25 cellular contexts compared by ENCODE assay signal in the genomic region with DNA sequence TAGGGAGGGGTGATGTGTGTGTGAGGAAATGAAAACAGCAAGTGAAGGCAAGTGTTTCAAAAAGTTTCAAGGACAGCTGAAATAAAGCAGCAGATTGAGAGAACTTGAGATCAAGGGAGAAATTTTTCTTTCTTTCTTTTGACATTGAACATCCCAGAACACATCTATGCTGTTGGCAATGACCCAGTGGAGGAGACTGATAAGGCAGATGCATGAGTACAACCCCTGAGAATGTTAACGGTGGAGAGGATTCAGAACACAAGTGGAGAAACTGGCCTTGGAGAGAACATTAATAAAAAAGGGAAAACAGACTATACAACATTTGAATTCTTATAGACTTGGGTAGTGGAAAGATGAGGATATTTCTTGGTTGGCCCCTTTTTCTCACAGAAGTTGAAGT. TPM values are rescaled to one million over a fixed set of nuclear protein-coding genes. Genes with fewer than 3 reads are reported as not detected.
DNase-seq lines count a peak whose midpoint lies in the region; ATAC-seq and TF ChIP-seq lines count a peak whose summit lies in the region.
"Had no signal": no experiment of that assay in that cellular context is flagged by ENCODE, and none has a peak within 500 bp of the region (broad histone marks: within the 10 kb centered on the region; RNA-seq: fewer than 3 reads in every experiment).

No MANE protein-coding gene starts in this region.

- no peak for ATAC-seq in activated T-helper 17 cell treated with anti-CD3 and anti-CD28 coated beads, Interleukin-2, amount 50 U/mL, for 72 hours (replicated peaks)
- no peak for ATAC-seq in stimulated activated naive B cell treated with anti-CD40 and anti-IgM and Interleukin-4, amounts not matched to agents 10 μg/mL and 1 μg/mL and 100 μg/mL, for 72 hours (replicated peaks)
- ATAC-seq: stimulated activated effector memory CD8-positive, alpha-beta T cell treated with anti-CD3 and anti-CD28 coated beads, Interleukin-12 subunit alpha, Interleukin-12 subunit beta, amount 100 ng/mL, for 72 hours had no signal

- H3K4me3 Mint-ChIP-seq in activated naive CD4-positive, alpha-beta T cell treated with anti-CD3 and anti-CD28 coated beads, Interleukin-2, amount 50 U/mL, for 24 hours, result peak overlapping the region; percentile 98
- peak overlapping the region; percentile 95 for H3K4me3 Mint-ChIP-seq in activated T-helper 17 cell treated with anti-CD3 and anti-CD28 coated beads, Interleukin-2, amount 50 U/mL, for 72 hours
- H3K4me3 Mint-ChIP-seq in stimulated activated naive B cell treated with anti-CD40 and anti-IgM and Interleukin-4, amounts not matched to agents 10 μg/mL and 1 μg/mL and 100 μg/mL, for 72 hours, result no peak overlapping the region
- H3K4me3 Mint-ChIP-seq: CD14-positive monocyte had no signal

- intact Hi-C loops in thyroid gland (cut with DNase I), result no loop called here

- no peaks in the 10 kb centered on the region for H3K9me3 ChIP-seq in BE2C
- H3K9me3 ChIP-seq in thyroid gland, result no peaks in the 10 kb centered on the region
- H3K9me3 ChIP-seq: neutrophil, suprapubic skin, vagina had no signal

- TF ChIP-seq POLR2A in thyroid gland (IDR thresholded peaks at IDR 0.05), result no peak

- peaks cover 78% of the 10 kb centered on the region for H3K4me1 Mint-ChIP-seq in activated naive CD4-positive, alpha-beta T cell treated with anti-CD3 and anti-CD28 coated beads, Interleukin-2, amount 50 U/mL, for 24 hours
- H3K4me1 Mint-ChIP-seq in activated T-helper 17 cell treated with anti-CD3 and anti-CD28 coated beads, Interleukin-2, amount 50 U/mL, for 72 hours, result peaks cover 30% of the 10 kb centered on the region
- peaks cover 32 to 37% of the 10 kb centered on the region in 2 donors for H3K4me1 Mint-ChIP-seq in stimulated activated naive B cell treated with anti-CD40 and anti-IgM and Interleukin-4, amounts not matched to agents 10 μg/mL and 1 μg/mL and 100 μg/mL, for 72 hours

- H3K27me3 ChIP-seq in BE2C, result no peaks in the 10 kb centered on the region
- H3K27me3 ChIP-seq in thyroid gland, result no peaks in the 10 kb centered on the region
- H3K27me3 ChIP-seq: neutrophil, suprapubic skin, vagina had no signal

- H3K4me1 ChIP-seq in BE2C (no peaks in the 10 kb centered on the region; the same call in 1 of the 2 replicates), thyroid gland (peaks cover 2 to 15% of the 10 kb centered on the region in 2 donors)

- no peak overlapping the region for H3K27ac ChIP-seq in thyroid gland
- H3K27ac ChIP-seq: epithelial cell of prostate, neutrophil, suprapubic skin, vagina had no signal

- no peaks in the 10 kb centered on the region for H3K27me3 Mint-ChIP-seq in activated naive CD4-positive, alpha-beta T cell treated with anti-CD3 and anti-CD28 coated beads, Interleukin-2, amount 50 U/mL, for 24 hours
- H3K27me3 Mint-ChIP-seq in activated T-helper 17 cell treated with anti-CD3 and anti-CD28 coated beads, Interleukin-2, amount 50 U/mL, for 72 hours, result no peaks in the 10 kb centered on the region
- H3K27me3 Mint-ChIP-seq in stimulated activated naive B cell treated with anti-CD40 and anti-IgM and Interleukin-4, amounts not matched to agents 10 μg/mL and 1 μg/mL and 100 μg/mL, for 72 hours, result no peaks in the 10 kb centered on the region

- H3K4me3 ChIP-seq in fibroblast of pulmonary artery (replicated peaks; ENCODE audit: low read depth, low read length) (no peak overlapping the region), BE2C (ENCODE audit: low read depth, low read length) (no peak overlapping the region), thyroid gland (replicated peaks in 1 of 3) (no peak overlapping the region)
- H3K4me3 ChIP-seq: suprapubic skin, vagina had no signal

- TF ChIP-seq CTCF in fibroblast of pulmonary artery (IDR thresholded peaks at IDR 0.05; ENCODE audit: low read length, missing control alignments) (no peak), BE2C (IDR thresholded peaks at IDR 0.05; ENCODE audit: low read depth, low read length) (no peak), thyroid gland (IDR thresholded peaks at IDR 0.05) (no peak)

- WGBS in thyroid gland, 2 donors, result 73 to 81% methylated on average over 1 of the region's 1 CpG

- peak overlapping the region; percentile 86 for H3K27ac Mint-ChIP-seq in activated naive CD4-positive, alpha-beta T cell treated with anti-CD3 and anti-CD28 coated beads, Interleukin-2, amount 50 U/mL, for 24 hours
- H3K27ac Mint-ChIP-seq in activated T-helper 17 cell treated with anti-CD3 and anti-CD28 coated beads, Interleukin-2, amount 50 U/mL, for 72 hours, result no peak overlapping the region
- peak overlapping the region; percentile 6 for H3K27ac Mint-ChIP-seq in stimulated activated naive B cell treated with anti-CD40 and anti-IgM and Interleukin-4, amounts not matched to agents 10 μg/mL and 1 μg/mL and 100 μg/mL, for 72 hours
- H3K27ac Mint-ChIP-seq: stimulated activated effector memory CD8-positive, alpha-beta T cell treated with anti-CD3 and anti-CD28 coated beads, Interleukin-12 subunit alpha, Interleukin-12 subunit beta, amount 100 ng/mL, for 72 hours had no signal

- H3K36me3 Mint-ChIP-seq in activated naive CD4-positive, alpha-beta T cell treated with anti-CD3 and anti-CD28 coated beads, Interleukin-2, amount 50 U/mL, for 24 hours, result peaks cover 34% of the 10 kb centered on the region
- peaks cover 85% of the 10 kb centered on the region for H3K36me3 Mint-ChIP-seq in activated T-helper 17 cell treated with anti-CD3 and anti-CD28 coated beads, Interleukin-2, amount 50 U/mL, for 72 hours (ENCODE audit: low read depth)
- peaks cover 42 to 62% of the 10 kb centered on the region in 2 donors for H3K36me3 Mint-ChIP-seq in stimulated activated naive B cell treated with anti-CD40 and anti-IgM and Interleukin-4, amounts not matched to agents 10 μg/mL and 1 μg/mL and 100 μg/mL, for 72 hours

- H3K9me3 Mint-ChIP-seq in activated naive CD4-positive, alpha-beta T cell treated with anti-CD3 and anti-CD28 coated beads, Interleukin-2, amount 50 U/mL, for 24 hours, result no peaks in the 10 kb centered on the region
- H3K9me3 Mint-ChIP-seq in activated T-helper 17 cell treated with anti-CD3 and anti-CD28 coated beads, Interleukin-2, amount 50 U/mL, for 72 hours, result no peaks in the 10 kb centered on the region
- H3K9me3 Mint-ChIP-seq in stimulated activated naive B cell treated with anti-CD40 and anti-IgM and Interleukin-4, amounts not matched to agents 10 μg/mL and 1 μg/mL and 100 μg/mL, for 72 hours, result no peaks in the 10 kb centered on the region
- H3K9me3 Mint-ChIP-seq: CD14-positive monocyte; immature natural killer cell; stimulated activated effector memory CD8-positive, alpha-beta T cell treated with anti-CD3 and anti-CD28 coated beads, Interleukin-12 subunit alpha, Interleukin-12 subunit beta, amount 100 ng/mL, for 72 hours had no signal

- H3K36me3 ChIP-seq in BE2C (peaks cover 32% of the 10 kb centered on the region), thyroid gland (peaks cover 15 to 22% of the 10 kb centered on the region in 2 donors)

- DNase-seq in activated naive CD4-positive, alpha-beta T cell treated with Interleukin-2 at 50 U/mL for 16 hours, result no peak
- DNase-seq in fibroblast of pulmonary artery (ENCODE audit: low read depth), result peak; percentile 67
- no peak for DNase-seq in stimulated activated naive B cell treated with anti-CD40 and anti-IgM and Interleukin-4, amounts not matched to agents 10 μg/mL and 1 μg/mL and 100 μg/mL, for 72 hours
- no peak for DNase-seq in BE2C
- DNase-seq in thyroid gland, result no peak
- no peak for DNase-seq in AG08395 (ENCODE audit: low spot score)
- DNase-seq: activated CD8-positive, alpha-beta memory T cell treated with anti-CD3 and anti-CD28 coated beads for 24 hours; activated effector memory CD4-positive, alpha-beta T cell treated with Interleukin-2 at 50 U/mL for 16 hours; amygdala; DMS153; foreskin melanocyte; immature natural killer cell; Karpas-422; NCI-H2029; NCI-H2227 treated with DMSO at 0.1 percent for 48 hours; NCI-H82; stimulated activated CD4-positive, alpha-beta T cell treated with anti-CD3 and anti-CD28 coated beads, Interleukin-2, amount 100 ng/mL, for 24 hours had no signal

RNA-seq across cellular contexts. Expression of a gene that starts 2.9 kb away (rescaled TPM):
- total RNA-seq in activated T-helper 17 cell treated with anti-CD3 and anti-CD28 coated beads, Interleukin-2, amount 50 U/mL, for 72 hours, result 10 to 100 TPM; 20.6 to 37.0 TPM
- 26.7 TPM for polyA plus RNA-seq in BE2C (2012; ENCODE audit: insufficient read depth, insufficient read length, low read depth)
- 10 to 100 TPM in 1 of 4 donors, 1 to 10 TPM in 3; 4.5 to 15.0 (median 6.3) TPM for total RNA-seq in thyroid gland

RNA-seq across cellular contexts. Expression of a gene that starts 42.1 kb away (rescaled TPM):
- 10 to 100 TPM; 41.5 to 48.9 TPM for total RNA-seq in activated T-helper 17 cell treated with anti-CD3 and anti-CD28 coated beads, Interleukin-2, amount 50 U/mL, for 72 hours
- 34.8 TPM for polyA plus RNA-seq in BE2C (2012; ENCODE audit: insufficient read depth, insufficient read length, low read depth)
- total RNA-seq in thyroid gland, result 100 to 1,000 TPM; 186 to 322 (median 242) TPM

Comparison
In these comparisons a context has a peak if more than half of its experiments do, and no peak if none do; other contexts are left out.
1. H3K4me3 Mint-ChIP-seq: peak in activated naive CD4-positive, alpha-beta T cell treated with anti-CD3 and anti-CD28 coated beads, Interleukin-2, amount 50 U/mL, for 24 hours (single experiment) and activated T-helper 17 cell treated with anti-CD3 and anti-CD28 coated beads, Interleukin-2, amount 50 U/mL, for 72 hours (single experiment); none in stimulated activated naive B cell treated with anti-CD40 and anti-IgM and Interleukin-4, amounts not matched to agents 10 μg/mL and 1 μg/mL and 100 μg/mL, for 72 hours (0 of 2).